1 cellular context compared by ENCODE assay signal in genomic region chr18:61549889-61550288, GRCh38.
TF ChIP-seq lines count a peak whose summit lies in the region.

No MANE protein-coding gene starts in this region.

TF ChIP-seq in GM23338, 12 proteins besides CTCF, POLR2A, EP300 and RAD21 (continued from another document):
- TF ChIP-seq, protein P1, sequence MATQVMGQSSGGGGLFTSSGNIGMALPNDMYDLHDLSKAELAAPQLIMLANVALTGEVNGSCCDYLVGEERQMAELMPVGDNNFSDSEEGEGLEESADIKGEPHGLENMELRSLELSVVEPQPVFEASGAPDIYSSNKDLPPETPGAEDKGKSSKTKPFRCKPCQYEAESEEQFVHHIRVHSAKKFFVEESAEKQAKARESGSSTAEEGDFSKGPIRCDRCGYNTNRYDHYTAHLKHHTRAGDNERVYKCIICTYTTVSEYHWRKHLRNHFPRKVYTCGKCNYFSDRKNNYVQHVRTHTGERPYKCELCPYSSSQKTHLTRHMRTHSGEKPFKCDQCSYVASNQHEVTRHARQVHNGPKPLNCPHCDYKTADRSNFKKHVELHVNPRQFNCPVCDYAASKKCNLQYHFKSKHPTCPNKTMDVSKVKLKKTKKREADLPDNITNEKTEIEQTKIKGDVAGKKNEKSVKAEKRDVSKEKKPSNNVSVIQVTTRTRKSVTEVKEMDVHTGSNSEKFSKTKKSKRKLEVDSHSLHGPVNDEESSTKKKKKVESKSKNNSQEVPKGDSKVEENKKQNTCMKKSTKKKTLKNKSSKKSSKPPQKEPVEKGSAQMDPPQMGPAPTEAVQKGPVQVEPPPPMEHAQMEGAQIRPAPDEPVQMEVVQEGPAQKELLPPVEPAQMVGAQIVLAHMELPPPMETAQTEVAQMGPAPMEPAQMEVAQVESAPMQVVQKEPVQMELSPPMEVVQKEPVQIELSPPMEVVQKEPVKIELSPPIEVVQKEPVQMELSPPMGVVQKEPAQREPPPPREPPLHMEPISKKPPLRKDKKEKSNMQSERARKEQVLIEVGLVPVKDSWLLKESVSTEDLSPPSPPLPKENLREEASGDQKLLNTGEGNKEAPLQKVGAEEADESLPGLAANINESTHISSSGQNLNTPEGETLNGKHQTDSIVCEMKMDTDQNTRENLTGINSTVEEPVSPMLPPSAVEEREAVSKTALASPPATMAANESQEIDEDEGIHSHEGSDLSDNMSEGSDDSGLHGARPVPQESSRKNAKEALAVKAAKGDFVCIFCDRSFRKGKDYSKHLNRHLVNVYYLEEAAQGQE (IDR thresholded peaks at IDR 0.05; ENCODE audit: unreplicated experiment) = no peak
- no peak for TF ChIP-seq ZNF462 (CRISPR knock-in tag; IDR thresholded peaks at IDR 0.05)
- TF ChIP-seq, protein P2, sequence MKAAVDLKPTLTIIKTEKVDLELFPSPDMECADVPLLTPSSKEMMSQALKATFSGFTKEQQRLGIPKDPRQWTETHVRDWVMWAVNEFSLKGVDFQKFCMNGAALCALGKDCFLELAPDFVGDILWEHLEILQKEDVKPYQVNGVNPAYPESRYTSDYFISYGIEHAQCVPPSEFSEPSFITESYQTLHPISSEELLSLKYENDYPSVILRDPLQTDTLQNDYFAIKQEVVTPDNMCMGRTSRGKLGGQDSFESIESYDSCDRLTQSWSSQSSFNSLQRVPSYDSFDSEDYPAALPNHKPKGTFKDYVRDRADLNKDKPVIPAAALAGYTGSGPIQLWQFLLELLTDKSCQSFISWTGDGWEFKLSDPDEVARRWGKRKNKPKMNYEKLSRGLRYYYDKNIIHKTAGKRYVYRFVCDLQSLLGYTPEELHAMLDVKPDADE (IDR thresholded peaks at IDR 0.05) = no peak
- TF ChIP-seq EZH2phosphoT487 (IDR thresholded peaks at IDR 0.05; ENCODE audit: unreplicated experiment) = no peak
- no peak for TF ChIP-seq STAT1 (IDR thresholded peaks at IDR 0.05; ENCODE audit: unreplicated experiment)
- no peak for TF ChIP-seq JUNB (IDR thresholded peaks at IDR 0.05; ENCODE audit: unreplicated experiment)
